13 cellular contexts compared by ENCODE assay signal in genomic region chr17:77686903-77687302, GRCh38.
DNase-seq lines count a peak whose midpoint lies in the region.
"Had no signal": no experiment of that assay in that cellular context is flagged by ENCODE, and none has a peak within 500 bp of the region (broad histone marks: within the 10 kb centered on the region; RNA-seq: fewer than 3 reads in every experiment).

No MANE protein-coding gene starts in this region.

- H3K4me3 ChIP-seq in BLaER1: no peak overlapping the region
- H3K4me3 ChIP-seq in BLaER1 treated with 17β-estradiol and CSF1 and Interleukin-3, amounts not matched to agents 10 nM and 100 nM: no peak overlapping the region
- H3K4me3 ChIP-seq: A549 had no signal

- peak overlapping the region; percentile 75 for H3K4me2 ChIP-seq in BLaER1
- peak overlapping the region in 9 of 11 experiments; percentile 56 to 82 (median 73); a peak in 18 of 22 replicates for H3K4me2 ChIP-seq in BLaER1 treated with 17β-estradiol and CSF1 and Interleukin-3, amounts not matched to agents 10 nM and 100 nM
- H3K4me2 ChIP-seq: A549 had no signal

- H3K27ac ChIP-seq in BLaER1: no peak overlapping the region
- peak overlapping the region in 6 of 11 experiments; percentile 29 to 53 (median 35); a peak in 7 of 22 replicates for H3K27ac ChIP-seq in BLaER1 treated with 17β-estradiol and CSF1 and Interleukin-3, amounts not matched to agents 10 nM and 100 nM
- H3K27ac ChIP-seq: A549 had no signal

- DNase-seq in NCI-H2227 (lab: John Stamatoyannopoulos, UW; ENCODE audit: unreplicated experiment) (peak; percentile 40), islet precursor cell (peak; percentile 7), glomerular visceral epithelial cell (ENCODE audit: extremely low spot score) (no peak), germinal center (ENCODE audit: low spot score) (no peak)
- no peak for DNase-seq in activated CD8-positive, alpha-beta memory T cell treated with anti-CD3 and anti-CD28 coated beads for 24 hours
- DNase-seq: CD4-positive, CD25-positive, alpha-beta regulatory T cell; DMS53; GF-D8; GOT3; H9 had no signal

- H3K9me3 ChIP-seq in BLaER1: no peaks in the 10 kb centered on the region
- H3K9me3 ChIP-seq in BLaER1 treated with 17β-estradiol and CSF1 and Interleukin-3, amounts not matched to agents 10 nM and 100 nM (replicated peaks in 1 of 11): no peaks in the 10 kb centered on the region
- H3K9me3 ChIP-seq: A549 had no signal

- H3K27me3 ChIP-seq in BLaER1: no peaks in the 10 kb centered on the region
- H3K27me3 ChIP-seq in BLaER1 treated with 17β-estradiol and CSF1 and Interleukin-3, amounts not matched to agents 10 nM and 100 nM: no peaks in the 10 kb centered on the region; a peak in 1 of 22 replicates

- H3K36me3 ChIP-seq in BLaER1: no peaks in the 10 kb centered on the region
- no peaks in the 10 kb centered on the region for H3K36me3 ChIP-seq in BLaER1 treated with 17β-estradiol and CSF1 and Interleukin-3, amounts not matched to agents 10 nM and 100 nM

- no peak overlapping the region for H3K9ac ChIP-seq in BLaER1
- H3K9ac ChIP-seq in BLaER1 treated with 17β-estradiol and CSF1 and Interleukin-3, amounts not matched to agents 10 nM and 100 nM: peak overlapping the region in 1 of 11 experiments; percentile 8; a peak in 1 of 22 replicates

- peaks cover 51% of the 10 kb centered on the region for H3K4me1 ChIP-seq in BLaER1
- H3K4me1 ChIP-seq in BLaER1 treated with 17β-estradiol and CSF1 and Interleukin-3, amounts not matched to agents 10 nM and 100 nM: peaks cover 28 to 57% (median 51%) of the 10 kb centered on the region in 10 experiments
- H3K4me1 ChIP-seq: A549 had no signal

- no peaks in the 10 kb centered on the region for H4K20me1 ChIP-seq in BLaER1
- H4K20me1 ChIP-seq in BLaER1 treated with 17β-estradiol and CSF1 and Interleukin-3, amounts not matched to agents 10 nM and 100 nM: no peaks in the 10 kb centered on the region

Comparison
In these comparisons a context has a peak if more than half of its experiments do, and no peak if none do; other contexts are left out.
1. DNase-seq: peak in NCI-H2227 (single experiment) and islet precursor cell (single experiment); none in glomerular visceral epithelial cell (single experiment), activated CD8-positive, alpha-beta memory T cell treated with anti-CD3 and anti-CD28 coated beads for 24 hours (single experiment) and germinal center (single experiment).